In genomic region chr12:115337693-115338543, GRCh38 we compare ENCODE assay signal across 9 cellular contexts.
DNase-seq lines count a peak whose midpoint lies in the region; ATAC-seq lines count a peak whose summit lies in the region.
"Had no signal": no experiment of that assay in that cellular context is flagged by ENCODE, and none has a peak within 500 bp of the region (broad histone marks: within the 10 kb centered on the region; RNA-seq: fewer than 3 reads in every experiment).

No MANE protein-coding gene starts in this region.

- no peak overlapping the region for H3K27ac ChIP-seq in epithelial cell of prostate

- DNase-seq in EH (ENCODE audit: low read depth): peak; percentile 96
- DNase-seq in NCI-H226: peak; percentile 65
- peak; percentile 83 for DNase-seq in epithelial cell of prostate (ENCODE audit: low read depth, low spot score)
- DNase-seq in occipital lobe (lab: John Stamatoyannopoulos, UW): peak; percentile 0
- DNase-seq: activated CD4-positive, alpha-beta T cell treated with anti-CD3 and anti-CD28 coated beads for 36 hours had no signal

- ATAC-seq in GM18511 (IDR thresholded peaks at IDR 0.05; ENCODE audit: unreplicated experiment) (no peak), HG02870 (IDR thresholded peaks at IDR 0.05; ENCODE audit: unreplicated experiment) (no peak), HG02763 (IDR thresholded peaks at IDR 0.05; ENCODE audit: unreplicated experiment) (no peak), GM18498 (IDR thresholded peaks at IDR 0.05; ENCODE audit: unreplicated experiment) (no peak)
- ATAC-seq: activated CD4-positive, alpha-beta T cell treated with anti-CD3 and anti-CD28 coated beads for 36 hours had no signal

Comparison
In these comparisons a context has a peak if more than half of its experiments do, and no peak if none do; other contexts are left out.
1. DNase-seq: peak in every context shown above with its lines; median percentile 96 in EH; 83 in epithelial cell of prostate; 65 in NCI-H226; 0 in occipital lobe.